In the genomic region with DNA sequence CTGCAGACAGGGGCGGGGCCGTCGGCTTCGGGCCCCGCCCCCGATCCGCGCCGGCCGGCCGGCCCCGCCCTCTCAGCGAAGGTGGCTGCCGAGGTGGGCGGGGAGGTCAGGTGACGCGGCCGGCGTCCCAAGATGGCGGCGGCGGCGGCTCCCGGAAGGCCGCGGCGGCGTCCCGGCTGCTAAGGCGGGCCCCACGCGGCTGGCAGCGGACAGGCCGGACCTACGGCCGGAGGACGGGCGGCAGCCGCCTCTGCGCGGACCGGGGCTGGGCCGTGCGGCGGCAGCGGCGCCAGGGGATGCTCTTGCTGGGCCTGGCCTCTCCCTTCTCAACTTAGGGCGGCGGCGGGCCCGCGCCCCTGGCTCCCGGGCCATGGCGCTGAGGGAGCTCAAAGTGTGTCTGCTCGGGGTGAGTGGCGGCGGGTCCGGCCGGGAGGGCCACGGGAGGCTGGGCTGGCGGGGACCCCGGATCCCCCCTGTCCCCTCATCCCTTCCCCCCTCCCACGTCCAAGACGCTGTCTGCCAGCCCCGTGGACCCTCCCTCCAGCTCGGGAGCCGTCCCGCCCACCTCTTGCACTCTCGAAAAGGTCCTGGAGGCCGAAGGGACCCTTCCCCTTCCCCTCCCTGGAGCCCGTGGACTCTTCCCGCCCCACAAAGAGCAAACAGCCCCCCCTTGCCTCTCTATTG, we compare ENCODE assay signal across 8 cellular contexts. TPM values are rescaled to one million over a fixed set of nuclear protein-coding genes. Genes with fewer than 3 reads are reported as not detected.
DNase-seq lines count a peak whose midpoint lies in the region; ATAC-seq and TF ChIP-seq lines count a peak whose summit lies in the region.

Gene RAB22A (plus strand): TSS at position 109 of the 684 bp plus-strand sequence. CDS start 262 bp downstream, at position 371.

- 0% methylated on average over 71 to 72 of the region's 72 CpGs for WGBS in ectodermal cell, 2 experiments
- 0 to 1% methylated on average over 62 to 72 of the region's 72 CpGs for WGBS in lung, 2 donors

- H3K4me3 ChIP-seq in ectodermal cell (ENCODE audit: insufficient read depth, low read depth, low read length) (peak within 1 kb of the TSS; percentile 89), lung (peak within 1 kb of the TSS; percentile 99)

- peak within 1 kb of the TSS; percentile 82 for H3K27ac Mint-ChIP-seq in activated CD4-positive, alpha-beta memory T cell treated with anti-CD3 and anti-CD28 coated beads, Interleukin-2, amount 10 ng/mL, durations not matched to agents 7 days and 5 days

- H3K4me1 Mint-ChIP-seq in activated CD4-positive, alpha-beta memory T cell treated with anti-CD3 and anti-CD28 coated beads, Interleukin-2, amount 10 ng/mL, durations not matched to agents 7 days and 5 days: peaks cover 68% of the 10 kb centered on the region

- H3K27ac ChIP-seq in ectodermal cell (ENCODE audit: insufficient read depth, low read depth, low read length, poor library complexity, severe bottlenecking) (peak within 1 kb of the TSS; percentile 52), lung (ENCODE audit: low read depth in 1 of 2, low read length in 1 of 2) (peak within 1 kb of the TSS; percentile 93)

- no peaks in the 10 kb centered on the region for H3K9me3 Mint-ChIP-seq in activated CD4-positive, alpha-beta memory T cell treated with anti-CD3 and anti-CD28 coated beads, Interleukin-2, amount 10 ng/mL, durations not matched to agents 7 days and 5 days

- peaks cover 52% of the 10 kb centered on the region for H3K36me3 Mint-ChIP-seq in activated CD4-positive, alpha-beta memory T cell treated with anti-CD3 and anti-CD28 coated beads, Interleukin-2, amount 10 ng/mL, durations not matched to agents 7 days and 5 days (ENCODE audit: low read depth)

- ATAC-seq in GM18870 (IDR thresholded peaks at IDR 0.05; ENCODE audit: unreplicated experiment) (peak; percentile 43), HG03103 (IDR thresholded peaks at IDR 0.05; ENCODE audit: low read depth, unreplicated experiment) (peak; percentile 66), lung (ENCODE audit: insufficient read depth, low FRiP score) (peak; percentile 93)

- no peaks in the 10 kb centered on the region for H3K9me3 ChIP-seq in ectodermal cell (ENCODE audit: control insufficient read depth, low read length)
- no peaks in the 10 kb centered on the region for H3K9me3 ChIP-seq in lung (ENCODE audit: control insufficient read depth in 2 of 2, insufficient read depth in 1 of 2, low read length in 1 of 2)

- H3K4me1 ChIP-seq in ectodermal cell (ENCODE audit: control insufficient read depth, insufficient read depth, low read length) (peaks cover 5% of the 10 kb centered on the region), lung (ENCODE audit: control insufficient read depth in 2 of 2, insufficient read depth in 2 of 2, low read length in 2 of 2) (peaks cover 0 to 2% of the 10 kb centered on the region in 2 donors)

- DNase-seq in AG08396 (ENCODE audit: low spot score): peak; percentile 98
- peak; percentile 23 to 87 for DNase-seq in NCI-H526 (lab: John Stamatoyannopoulos, UW)
- peak; percentile 86 for DNase-seq in activated CD4-positive, alpha-beta memory T cell treated with anti-CD3 and anti-CD28 coated beads, Interleukin-2, amount 10 ng/mL, durations not matched to agents 7 days and 5 days
- peak; percentile 77 for DNase-seq in lung (ENCODE audit: low spot score)
- peak; percentile 59 to 75 (median 72) for DNase-seq in stimulated activated CD4-positive, alpha-beta T cell treated with anti-CD3 and anti-CD28 coated beads, TNF-alpha, amount 100 ng/mL, for 1 hour (ENCODE audit: low read depth in 3 of 3, low spot score in 1 of 3)

- H3K27me3 Mint-ChIP-seq in activated CD4-positive, alpha-beta memory T cell treated with anti-CD3 and anti-CD28 coated beads, Interleukin-2, amount 10 ng/mL, durations not matched to agents 7 days and 5 days: no peaks in the 10 kb centered on the region

- H3K27me3 ChIP-seq in ectodermal cell (ENCODE audit: control insufficient read depth, insufficient read depth, low read length, poor library complexity, severe bottlenecking): no peaks in the 10 kb centered on the region
- H3K27me3 ChIP-seq in lung (ENCODE audit: control insufficient read depth, insufficient read depth): no peaks in the 10 kb centered on the region

- peak within 1 kb of the TSS; percentile 93 for H3K4me3 Mint-ChIP-seq in activated CD4-positive, alpha-beta memory T cell treated with anti-CD3 and anti-CD28 coated beads, Interleukin-2, amount 10 ng/mL, durations not matched to agents 7 days and 5 days

- CTCF ChIA-PET in activated CD4-positive, alpha-beta memory T cell treated with anti-CD3 and anti-CD28 coated beads, Interleukin-2, amount 10 ng/mL, durations not matched to agents 7 days and 5 days (lab: Charles Lee): no interaction called here

- POLR2A ChIA-PET in activated CD4-positive, alpha-beta memory T cell treated with anti-CD3 and anti-CD28 coated beads, Interleukin-2, amount 10 ng/mL, durations not matched to agents 7 days and 5 days (lab: Charles Lee): interaction anchor here (0.7 to 1.6 kb wide), 10 partner anchors 9 to 580 kb away, joined by 3 to 17 read pairs (median 3); partner anchors contain the start of genes STX16 and VAPB

- peaks cover 4% of the 10 kb centered on the region for H3K36me3 ChIP-seq in ectodermal cell (ENCODE audit: control insufficient read depth, insufficient read depth, low read length)
- H3K36me3 ChIP-seq in lung (ENCODE audit: control insufficient read depth in 2 of 2, insufficient read depth in 2 of 2, low read length in 2 of 2): peaks cover 0 to 11% of the 10 kb centered on the region in 2 donors

- no peak for TF ChIP-seq CTCF in lung (IDR thresholded peaks at IDR 0.05; ENCODE audit: control extremely low read depth, extremely low read depth)

RNA-seq across cellular contexts. Expression of gene RAB22A, which starts in this region (rescaled TPM):
- 10 to 100 TPM; 14.7 to 14.8 TPM for total RNA-seq in activated CD4-positive, alpha-beta memory T cell treated with anti-CD3 and anti-CD28 coated beads, Interleukin-2, amount 10 ng/mL, durations not matched to agents 7 days and 5 days
- polyA plus RNA-seq in ectodermal cell (2013, experiment 1 of 4): 7.1 TPM
- polyA plus RNA-seq in ectodermal cell (2013, experiment 2 of 4): 7.6 TPM
- 5.3 TPM for polyA plus RNA-seq in ectodermal cell (2013, experiment 3 of 4)
- polyA plus RNA-seq in ectodermal cell (2013, experiment 4 of 4): 6.3 TPM
- 10 to 100 TPM; 19.5 to 25.1 TPM for total RNA-seq in lung
- 1 to 10 TPM; 6.0 to 6.1 TPM for polyA plus RNA-seq in lung

Comparison
In these comparisons a context has a peak if more than half of its experiments do, and no peak if none do; other contexts are left out.
1. Peak in every context shown above with its lines: DNase-seq, ATAC-seq, H3K4me3 ChIP-seq and H3K27ac ChIP-seq.
2. ATAC-seq: peak in every context shown above with its lines; median percentile 93 in lung; 66 in HG03103; 43 in GM18870.